Comparison of ENCODE assay signal across 2 cellular contexts in genomic region chr1:205942631-205943159, GRCh38.
TF ChIP-seq lines count a peak whose summit lies in the region.

No MANE protein-coding gene starts in this region.

TF ChIP-seq in IMR-90, 13 proteins besides CTCF, POLR2A, EP300 and RAD21:
- TF ChIP-seq USF2 (IDR thresholded peaks at IDR 0.05; ENCODE audit: low read depth, low read length) (no peak), ELK1 (IDR thresholded peaks at IDR 0.05; ENCODE audit: borderline replicate concordance, low read depth, low read length) (no peak)

TF ChIP-seq in H1, 55 proteins besides CTCF, POLR2A, EP300 and RAD21:
- TF ChIP-seq BRCA1 (IDR thresholded peaks at IDR 0.05; ENCODE audit: low read depth, low read length) (no peak), MAFK (IDR thresholded peaks at IDR 0.05; ENCODE audit: low read depth, low read length) (no peak), GTF2F1 (IDR thresholded peaks at IDR 0.05; ENCODE audit: borderline replicate concordance, low read depth, low read length) (no peak), EZH2 (IDR thresholded peaks at IDR 0.05; ENCODE audit: low read depth, low read length, severe bottlenecking) (no peak), KDM1A (IDR thresholded peaks at IDR 0.05; ENCODE audit: borderline replicate concordance, low read length) (no peak), KDM4A (IDR thresholded peaks at IDR 0.05; ENCODE audit: low read depth, low read length, severe bottlenecking) (no peak), NANOG (IDR thresholded peaks at IDR 0.05; ENCODE audit: insufficient read depth, low read depth, low read length, poor library complexity, severe bottlenecking) (no peak), HDAC6 (IDR thresholded peaks at IDR 0.05; ENCODE audit: low read depth, low read length) (no peak), ATF3 (IDR thresholded peaks at IDR 0.05; ENCODE audit: insufficient read depth, low read depth, low read length) (no peak), RFX5 (IDR thresholded peaks at IDR 0.05; ENCODE audit: borderline replicate concordance, low read depth, low read length) (no peak), POU5F1 (IDR thresholded peaks at IDR 0.05; ENCODE audit: low read depth, low read length) (no peak), RBBP5 (IDR thresholded peaks at IDR 0.05; ENCODE audit: borderline replicate concordance, low read depth, low read length) (no peak), BCL11A (IDR thresholded peaks at IDR 0.05; ENCODE audit: low read depth in 2 of 2, low read length in 2 of 2) (no peak), MAX (IDR thresholded peaks at IDR 0.05) (no peak)
